Comparison of ENCODE assay signal across 1 cellular context in the genomic region with DNA sequence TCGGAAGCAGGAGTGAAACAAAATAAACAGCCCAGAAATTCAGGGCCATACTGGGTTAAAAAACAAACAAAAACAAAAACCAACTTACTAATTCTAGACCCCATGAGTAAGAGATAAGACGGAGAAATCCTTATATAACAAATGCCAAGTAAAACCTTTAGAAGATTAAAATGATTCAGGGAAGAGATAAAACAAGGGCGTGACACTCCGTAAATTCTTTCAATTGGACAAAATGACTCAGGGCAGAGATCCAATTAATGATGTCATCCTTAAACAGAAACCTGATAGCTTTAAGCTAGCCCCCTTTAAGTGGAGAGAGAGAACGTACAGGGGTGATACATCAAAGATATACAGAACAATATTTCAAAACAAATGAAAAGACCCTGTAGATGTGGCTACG.
TF ChIP-seq lines count a peak whose summit lies in the region.

No MANE protein-coding gene starts in this region.

TF ChIP-seq in HEK293, 187 proteins besides CTCF, POLR2A, EP300 and RAD21 (continued from another document and continues in another):
- TF ChIP-seq, protein P1, sequence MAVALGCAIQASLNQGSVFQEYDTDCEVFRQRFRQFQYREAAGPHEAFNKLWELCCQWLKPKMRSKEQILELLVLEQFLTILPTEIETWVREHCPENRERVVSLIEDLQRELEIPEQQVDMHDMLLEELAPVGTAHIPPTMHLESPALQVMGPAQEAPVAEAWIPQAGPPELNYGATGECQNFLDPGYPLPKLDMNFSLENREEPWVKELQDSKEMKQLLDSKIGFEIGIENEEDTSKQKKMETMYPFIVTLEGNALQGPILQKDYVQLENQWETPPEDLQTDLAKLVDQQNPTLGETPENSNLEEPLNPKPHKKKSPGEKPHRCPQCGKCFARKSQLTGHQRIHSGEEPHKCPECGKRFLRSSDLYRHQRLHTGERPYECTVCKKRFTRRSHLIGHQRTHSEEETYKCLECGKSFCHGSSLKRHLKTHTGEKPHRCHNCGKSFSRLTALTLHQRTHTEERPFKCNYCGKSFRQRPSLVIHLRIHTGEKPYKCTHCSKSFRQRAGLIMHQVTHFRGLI (tag by site-specific recombination; IDR thresholded peaks at IDR 0.05), result 0 out of 2 replicates have a peak, but pooled peaks have one; percentile 18
- no peak for TF ChIP-seq HOXC10 (CRISPR knock-in tag; IDR thresholded peaks at IDR 0.05)
- no peak for TF ChIP-seq ZNF140 (tag by site-specific recombination; IDR thresholded peaks at IDR 0.05)
- no peak for TF ChIP-seq ZNF211 (tag by site-specific recombination; IDR thresholded peaks at IDR 0.05; ENCODE audit: low read depth)
- TF ChIP-seq ZNF155 (tag by site-specific recombination; IDR thresholded peaks at IDR 0.05), result no peak
- TF ChIP-seq, protein P2, sequence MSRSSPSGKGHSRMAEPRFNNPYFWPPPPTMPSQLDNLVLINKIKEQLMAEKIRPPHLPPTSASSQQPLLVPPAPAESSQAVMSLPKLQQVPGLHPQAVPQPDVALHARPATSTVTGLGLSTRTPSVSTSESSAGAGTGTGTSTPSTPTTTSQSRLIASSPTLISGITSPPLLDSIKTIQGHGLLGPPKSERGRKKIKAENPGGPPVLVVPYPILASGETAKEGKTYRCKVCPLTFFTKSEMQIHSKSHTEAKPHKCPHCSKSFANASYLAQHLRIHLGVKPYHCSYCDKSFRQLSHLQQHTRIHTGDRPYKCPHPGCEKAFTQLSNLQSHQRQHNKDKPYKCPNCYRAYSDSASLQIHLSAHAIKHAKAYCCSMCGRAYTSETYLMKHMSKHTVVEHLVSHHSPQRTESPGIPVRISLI (tag by site-specific recombination; IDR thresholded peaks at IDR 0.05), result peak; percentile 26; the same call in 1 of the 2 replicates
- no peak for TF ChIP-seq ZNF548 (tag by site-specific recombination; IDR thresholded peaks at IDR 0.05)
- no peak for TF ChIP-seq ZNF830 (tag by site-specific recombination; IDR thresholded peaks at IDR 0.05; ENCODE audit: low read depth)
- TF ChIP-seq, protein P3, sequence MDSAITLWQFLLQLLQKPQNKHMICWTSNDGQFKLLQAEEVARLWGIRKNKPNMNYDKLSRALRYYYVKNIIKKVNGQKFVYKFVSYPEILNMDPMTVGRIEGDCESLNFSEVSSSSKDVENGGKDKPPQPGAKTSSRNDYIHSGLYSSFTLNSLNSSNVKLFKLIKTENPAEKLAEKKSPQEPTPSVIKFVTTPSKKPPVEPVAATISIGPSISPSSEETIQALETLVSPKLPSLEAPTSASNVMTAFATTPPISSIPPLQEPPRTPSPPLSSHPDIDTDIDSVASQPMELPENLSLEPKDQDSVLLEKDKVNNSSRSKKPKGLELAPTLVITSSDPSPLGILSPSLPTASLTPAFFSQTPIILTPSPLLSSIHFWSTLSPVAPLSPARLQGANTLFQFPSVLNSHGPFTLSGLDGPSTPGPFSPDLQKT (IDR thresholded peaks at IDR 0.05; ENCODE audit: borderline replicate concordance, low read depth, low read length), result no peak
- TF ChIP-seq, protein P4, sequence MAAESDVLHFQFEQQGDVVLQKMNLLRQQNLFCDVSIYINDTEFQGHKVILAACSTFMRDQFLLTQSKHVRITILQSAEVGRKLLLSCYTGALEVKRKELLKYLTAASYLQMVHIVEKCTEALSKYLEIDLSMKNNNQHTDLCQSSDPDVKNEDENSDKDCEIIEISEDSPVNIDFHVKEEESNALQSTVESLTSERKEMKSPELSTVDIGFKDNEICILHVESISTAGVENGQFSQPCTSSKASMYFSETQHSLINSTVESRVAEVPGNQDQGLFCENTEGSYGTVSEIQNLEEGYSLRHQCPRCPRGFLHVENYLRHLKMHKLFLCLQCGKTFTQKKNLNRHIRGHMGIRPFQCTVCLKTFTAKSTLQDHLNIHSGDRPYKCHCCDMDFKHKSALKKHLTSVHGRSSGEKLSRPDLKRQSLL (tag by site-specific recombination; IDR thresholded peaks at IDR 0.05), result no peak
- TF ChIP-seq ZNF596 (tag by site-specific recombination; IDR thresholded peaks at IDR 0.05), result no peak
- no peak for TF ChIP-seq ZNF169 (tag by site-specific recombination; IDR thresholded peaks at IDR 0.05)
- TF ChIP-seq ZNF221 (tag by site-specific recombination; IDR thresholded peaks at IDR 0.05; ENCODE audit: borderline replicate concordance), result no peak
- TF ChIP-seq, protein P5, sequence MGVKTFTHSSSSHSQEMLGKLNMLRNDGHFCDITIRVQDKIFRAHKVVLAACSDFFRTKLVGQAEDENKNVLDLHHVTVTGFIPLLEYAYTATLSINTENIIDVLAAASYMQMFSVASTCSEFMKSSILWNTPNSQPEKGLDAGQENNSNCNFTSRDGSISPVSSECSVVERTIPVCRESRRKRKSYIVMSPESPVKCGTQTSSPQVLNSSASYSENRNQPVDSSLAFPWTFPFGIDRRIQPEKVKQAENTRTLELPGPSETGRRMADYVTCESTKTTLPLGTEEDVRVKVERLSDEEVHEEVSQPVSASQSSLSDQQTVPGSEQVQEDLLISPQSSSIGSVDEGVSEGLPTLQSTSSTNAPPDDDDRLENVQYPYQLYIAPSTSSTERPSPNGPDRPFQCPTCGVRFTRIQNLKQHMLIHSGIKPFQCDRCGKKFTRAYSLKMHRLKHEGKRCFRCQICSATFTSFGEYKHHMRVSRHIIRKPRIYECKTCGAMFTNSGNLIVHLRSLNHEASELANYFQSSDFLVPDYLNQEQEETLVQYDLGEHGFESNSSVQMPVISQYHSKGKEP (tag by site-specific recombination; IDR thresholded peaks at IDR 0.05), result no peak; the same call in 1 of the 2 replicates
- peak; percentile 65 for TF ChIP-seq ZNF324 (tag by site-specific recombination; IDR thresholded peaks at IDR 0.05)
- TF ChIP-seq TRIM28 (IDR thresholded peaks at IDR 0.05; ENCODE audit: borderline replicate concordance, low read length), result peak; percentile 59; the same call in 1 of the 2 replicates
- TF ChIP-seq ZBTB8A (tag by site-specific recombination; IDR thresholded peaks at IDR 0.05), result no peak
- TF ChIP-seq, protein P6, sequence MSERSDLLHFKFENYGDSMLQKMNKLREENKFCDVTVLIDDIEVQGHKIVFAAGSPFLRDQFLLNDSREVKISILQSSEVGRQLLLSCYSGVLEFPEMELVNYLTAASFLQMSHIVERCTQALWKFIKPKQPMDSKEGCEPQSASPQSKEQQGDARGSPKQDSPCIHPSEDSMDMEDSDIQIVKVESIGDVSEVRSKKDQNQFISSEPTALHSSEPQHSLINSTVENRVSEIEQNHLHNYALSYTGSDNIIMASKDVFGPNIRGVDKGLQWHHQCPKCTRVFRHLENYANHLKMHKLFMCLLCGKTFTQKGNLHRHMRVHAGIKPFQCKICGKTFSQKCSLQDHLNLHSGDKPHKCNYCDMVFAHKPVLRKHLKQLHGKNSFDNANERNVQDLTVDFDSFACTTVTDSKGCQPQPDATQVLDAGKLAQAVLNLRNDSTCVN (tag by site-specific recombination; optimal IDR thresholded peaks at IDR 0.05), result no peak
- no peak for TF ChIP-seq ZNF658 (tag by site-specific recombination; IDR thresholded peaks at IDR 0.05)
- TF ChIP-seq ZNF660 (tag by site-specific recombination; IDR thresholded peaks at IDR 0.05), result 0 out of 2 replicates have a peak, but pooled peaks have one; percentile 37
- peak; percentile 75 for TF ChIP-seq ZBTB21 (tag by site-specific recombination; IDR thresholded peaks at IDR 0.05)
- TF ChIP-seq, protein P7, sequence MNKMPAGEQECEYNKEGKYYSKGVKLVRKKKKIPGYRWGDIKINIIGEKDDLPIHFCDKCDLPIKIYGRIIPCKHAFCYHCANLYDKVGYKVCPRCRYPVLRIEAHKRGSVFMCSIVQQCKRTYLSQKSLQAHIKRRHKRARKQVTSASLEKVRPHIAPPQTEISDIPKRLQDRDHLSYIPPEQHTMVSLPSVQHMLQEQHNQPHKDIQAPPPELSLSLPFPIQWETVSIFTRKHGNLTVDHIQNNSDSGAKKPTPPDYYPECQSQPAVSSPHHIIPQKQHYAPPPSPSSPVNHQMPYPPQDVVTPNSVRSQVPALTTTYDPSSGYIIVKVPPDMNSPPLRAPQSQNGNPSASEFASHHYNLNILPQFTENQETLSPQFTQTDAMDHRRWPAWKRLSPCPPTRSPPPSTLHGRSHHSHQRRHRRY (tag by site-specific recombination; IDR thresholded peaks at IDR 0.05), result no peak
- TF ChIP-seq, protein P8, sequence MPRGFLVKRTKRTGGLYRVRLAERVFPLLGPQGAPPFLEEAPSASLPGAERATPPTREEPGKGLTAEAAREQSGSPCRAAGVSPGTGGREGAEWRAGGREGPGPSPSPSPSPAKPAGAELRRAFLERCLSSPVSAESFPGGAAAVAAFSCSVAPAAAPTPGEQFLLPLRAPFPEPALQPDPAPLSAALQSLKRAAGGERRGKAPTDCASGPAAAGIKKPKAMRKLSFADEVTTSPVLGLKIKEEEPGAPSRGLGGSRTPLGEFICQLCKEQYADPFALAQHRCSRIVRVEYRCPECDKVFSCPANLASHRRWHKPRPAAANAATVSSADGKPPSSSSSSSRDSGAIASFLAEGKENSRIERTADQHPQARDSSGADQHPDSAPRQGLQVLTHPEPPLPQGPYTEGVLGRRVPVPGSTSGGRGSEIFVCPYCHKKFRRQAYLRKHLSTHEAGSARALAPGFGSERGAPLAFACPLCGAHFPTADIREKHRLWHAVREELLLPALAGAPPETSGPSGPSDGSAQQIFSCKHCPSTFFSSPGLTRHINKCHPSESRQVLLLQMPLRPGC (tag by site-specific recombination; IDR thresholded peaks at IDR 0.05), result peak; percentile 89
- TF ChIP-seq, protein P9, sequence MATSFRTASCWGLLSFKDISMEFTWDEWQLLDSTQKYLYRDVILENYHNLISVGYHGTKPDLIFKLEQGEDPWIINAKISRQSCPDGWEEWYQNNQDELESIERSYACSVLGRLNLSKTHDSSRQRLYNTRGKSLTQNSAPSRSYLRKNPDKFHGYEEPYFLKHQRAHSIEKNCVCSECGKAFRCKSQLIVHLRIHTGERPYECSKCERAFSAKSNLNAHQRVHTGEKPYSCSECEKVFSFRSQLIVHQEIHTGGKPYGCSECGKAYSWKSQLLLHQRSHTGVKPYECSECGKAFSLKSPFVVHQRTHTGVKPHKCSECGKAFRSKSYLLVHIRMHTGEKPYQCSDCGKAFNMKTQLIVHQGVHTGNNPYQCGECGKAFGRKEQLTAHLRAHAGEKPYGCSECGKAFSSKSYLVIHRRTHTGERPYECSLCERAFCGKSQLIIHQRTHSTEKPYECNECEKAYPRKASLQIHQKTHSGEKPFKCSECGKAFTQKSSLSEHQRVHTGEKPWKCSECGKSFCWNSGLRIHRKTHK (tag by site-specific recombination; IDR thresholded peaks at IDR 0.05), result no peak
- TF ChIP-seq ZNF174 (tag by site-specific recombination; IDR thresholded peaks at IDR 0.05), result no peak
- TF ChIP-seq ZNF19 (tag by site-specific recombination; IDR thresholded peaks at IDR 0.05; ENCODE audit: low read depth), result no peak
- no peak for TF ChIP-seq ZNF624 (tag by site-specific recombination; IDR thresholded peaks at IDR 0.05)
- TF ChIP-seq MZF1 (tag by site-specific recombination; IDR thresholded peaks at IDR 0.05; ENCODE audit: borderline replicate concordance), result no peak
- TF ChIP-seq PRDM1 (tag by site-specific recombination; IDR thresholded peaks at IDR 0.05), result no peak
- TF ChIP-seq, protein P10, sequence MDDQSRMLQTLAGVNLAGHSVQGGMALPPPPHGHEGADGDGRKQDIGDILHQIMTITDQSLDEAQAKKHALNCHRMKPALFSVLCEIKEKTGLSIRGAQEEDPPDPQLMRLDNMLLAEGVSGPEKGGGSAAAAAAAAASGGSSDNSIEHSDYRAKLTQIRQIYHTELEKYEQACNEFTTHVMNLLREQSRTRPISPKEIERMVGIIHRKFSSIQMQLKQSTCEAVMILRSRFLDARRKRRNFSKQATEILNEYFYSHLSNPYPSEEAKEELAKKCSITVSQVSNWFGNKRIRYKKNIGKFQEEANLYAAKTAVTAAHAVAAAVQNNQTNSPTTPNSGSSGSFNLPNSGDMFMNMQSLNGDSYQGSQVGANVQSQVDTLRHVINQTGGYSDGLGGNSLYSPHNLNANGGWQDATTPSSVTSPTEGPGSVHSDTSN (CRISPR knock-in tag; IDR thresholded peaks at IDR 0.05), result no peak
- TF ChIP-seq ZNF184 (tag by site-specific recombination; IDR thresholded peaks at IDR 0.05), result 0 out of 2 replicates have a peak, but pooled peaks have one; percentile 13
- TF ChIP-seq, protein P11, sequence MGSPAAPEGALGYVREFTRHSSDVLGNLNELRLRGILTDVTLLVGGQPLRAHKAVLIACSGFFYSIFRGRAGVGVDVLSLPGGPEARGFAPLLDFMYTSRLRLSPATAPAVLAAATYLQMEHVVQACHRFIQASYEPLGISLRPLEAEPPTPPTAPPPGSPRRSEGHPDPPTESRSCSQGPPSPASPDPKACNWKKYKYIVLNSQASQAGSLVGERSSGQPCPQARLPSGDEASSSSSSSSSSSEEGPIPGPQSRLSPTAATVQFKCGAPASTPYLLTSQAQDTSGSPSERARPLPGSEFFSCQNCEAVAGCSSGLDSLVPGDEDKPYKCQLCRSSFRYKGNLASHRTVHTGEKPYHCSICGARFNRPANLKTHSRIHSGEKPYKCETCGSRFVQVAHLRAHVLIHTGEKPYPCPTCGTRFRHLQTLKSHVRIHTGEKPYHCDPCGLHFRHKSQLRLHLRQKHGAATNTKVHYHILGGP (tag by site-specific recombination; IDR thresholded peaks at IDR 0.05), result peak; percentile 40; the same call in 1 of the 2 replicates
- TF ChIP-seq ZNF791 (tag by site-specific recombination; IDR thresholded peaks at IDR 0.05), result no peak
- TF ChIP-seq SCRT2 (tag by site-specific recombination; IDR thresholded peaks at IDR 0.05), result no peak
- TF ChIP-seq SCRT1 (tag by site-specific recombination; IDR thresholded peaks at IDR 0.05; ENCODE audit: borderline replicate concordance), result 0 out of 2 replicates have a peak, but pooled peaks have one; percentile 8
- peak; percentile 71; the same call in 1 of the 2 replicates for TF ChIP-seq ZBTB1 (tag by site-specific recombination; IDR thresholded peaks at IDR 0.05)
- TF ChIP-seq, protein P12, sequence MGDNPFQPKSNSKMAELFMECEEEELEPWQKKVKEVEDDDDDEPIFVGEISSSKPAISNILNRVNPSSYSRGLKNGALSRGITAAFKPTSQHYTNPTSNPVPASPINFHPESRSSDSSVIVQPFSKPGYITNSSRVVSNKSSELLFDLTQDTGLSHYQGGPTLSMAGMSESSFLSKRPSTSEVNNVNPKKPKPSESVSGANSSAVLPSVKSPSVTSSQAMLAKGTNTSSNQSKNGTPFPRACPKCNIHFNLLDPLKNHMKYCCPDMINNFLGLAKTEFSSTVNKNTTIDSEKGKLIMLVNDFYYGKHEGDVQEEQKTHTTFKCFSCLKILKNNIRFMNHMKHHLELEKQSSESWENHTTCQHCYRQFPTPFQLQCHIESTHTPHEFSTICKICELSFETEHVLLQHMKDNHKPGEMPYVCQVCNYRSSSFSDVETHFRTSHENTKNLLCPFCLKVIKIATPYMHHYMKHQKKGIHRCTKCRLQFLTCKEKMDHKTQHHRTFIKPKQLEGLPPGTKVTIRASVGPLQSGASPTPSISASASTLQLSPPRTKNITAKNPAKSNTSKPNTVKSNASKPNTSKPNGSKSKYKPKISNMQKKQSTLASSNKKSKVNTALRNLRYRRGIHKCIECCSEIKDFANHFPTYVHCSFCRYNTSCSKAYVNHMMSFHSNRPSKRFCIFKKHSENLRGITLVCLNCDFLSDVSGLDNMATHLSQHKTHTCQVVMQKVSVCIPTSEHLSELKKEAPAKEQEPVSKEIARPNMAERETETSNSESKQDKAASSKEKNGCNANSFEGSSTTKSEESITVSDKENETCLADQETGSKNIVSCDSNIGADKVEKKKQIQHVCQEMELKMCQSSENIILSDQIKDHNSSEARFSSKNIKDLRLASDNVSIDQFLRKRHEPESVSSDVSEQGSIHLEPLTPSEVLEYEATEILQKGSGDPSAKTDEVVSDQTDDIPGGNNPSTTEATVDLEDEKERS (tag by site-specific recombination; IDR thresholded peaks at IDR 0.05), result no peak
- TF ChIP-seq ZNF394 (tag by site-specific recombination; IDR thresholded peaks at IDR 0.05; ENCODE audit: borderline replicate concordance), result peak; percentile 62; the same call in 1 of the 2 replicates
- no peak for TF ChIP-seq ZNF837 (tag by site-specific recombination; IDR thresholded peaks at IDR 0.05)
